In genomic region chr4:78720994-78721677, GRCh38 we compare ENCODE assay signal across 1 cellular context.
TF ChIP-seq lines count a peak whose summit lies in the region.

No MANE protein-coding gene starts in this region.

TF ChIP-seq in K562, 482 proteins besides CTCF, POLR2A, EP300 and RAD21 (continued from another document):
- TF ChIP-seq BACH1 (tag; IDR thresholded peaks at IDR 0.05) (peak; percentile 71), SMARCC2 (IDR thresholded peaks at IDR 0.05; ENCODE audit: low read depth) (peak; percentile 81), ZNF253 (CRISPR knock-in tag; conservative IDR thresholded peaks at IDR 0.05) (no peak), TARDBP (IDR thresholded peaks at IDR 0.05) (no peak), RBM25 (IDR thresholded peaks at IDR 0.05; ENCODE audit: low read depth, low read length, severe bottlenecking) (no peak), HBP1 (CRISPR knock-in tag; IDR thresholded peaks at IDR 0.05) (peak; percentile 44; the same call in 1 of the 2 replicates), ZNF668 (CRISPR knock-in tag; IDR thresholded peaks at IDR 0.05) (peak; percentile 48; the same call in 1 of the 2 replicates), TEAD2 (tag; IDR thresholded peaks at IDR 0.05) (no peak), RAD51 (IDR thresholded peaks at IDR 0.05; ENCODE audit: borderline replicate concordance, low read depth) (no peak), WHSC1 (IDR thresholded peaks at IDR 0.05; ENCODE audit: low read length) (no peak), POLR2AphosphoS2 (IDR thresholded peaks at IDR 0.05; ENCODE audit: low read length) (no peak; the same call in 1 of the 2 replicates), ZNF324 (CRISPR knock-in tag; IDR thresholded peaks at IDR 0.05) (no peak), GATAD2A (IDR thresholded peaks at IDR 0.05) (peak; percentile 93), LEF1 (IDR thresholded peaks at IDR 0.05) (peak; percentile 92), ATF7 (IDR thresholded peaks at IDR 0.05) (peak; percentile 71), ZNF124 (CRISPR knock-in tag; IDR thresholded peaks at IDR 0.05) (no peak), ZFP36 (IDR thresholded peaks at IDR 0.05; ENCODE audit: low read depth, low read length, partially characterized antibody) (peak; percentile 11), PHB2 (IDR thresholded peaks at IDR 0.05; ENCODE audit: low read depth) (0 out of 2 replicates have a peak, but pooled peaks have one; percentile 21), HDAC1 (IDR thresholded peaks at IDR 0.05) (peak in 1 of 2 experiments; percentile 78; a peak in 2 of 4 replicates), ZSCAN32 (CRISPR knock-in tag; IDR thresholded peaks at IDR 0.05) (no peak), LARP7 (IDR thresholded peaks at IDR 0.05) (no peak), MED1 (CRISPR knock-in tag; IDR thresholded peaks at IDR 0.05; ENCODE audit: borderline replicate concordance) (no peak), ZNF449 (CRISPR knock-in tag; IDR thresholded peaks at IDR 0.05) (peak; percentile 19; the same call in 1 of the 2 replicates), U2AF1 (optimal IDR thresholded peaks at IDR 0.05; ENCODE audit: low read depth, low read length) (no peak), ZNF707 (CRISPR knock-in tag; conservative IDR thresholded peaks at IDR 0.05) (no peak), RCOR1 (IDR thresholded peaks at IDR 0.05; ENCODE audit: borderline replicate concordance in 1 of 2, low read depth in 2 of 2, low read length in 2 of 2) (peak in 1 of 2 experiments; percentile 92; a peak in 3 of 4 replicates), SMAD2 (IDR thresholded peaks at IDR 0.05; ENCODE audit: low read depth, low read length) (no peak), CBFB (CRISPR knock-in tag; IDR thresholded peaks at IDR 0.05) (no peak), KDM1A (IDR thresholded peaks at IDR 0.05) (peak; percentile 87 to 90), MCM3 (IDR thresholded peaks at IDR 0.05) (no peak), TEAD4 (IDR thresholded peaks at IDR 0.05; ENCODE audit: low read length) (peak; percentile 77), TEAD4 (CRISPR knock-in tag; IDR thresholded peaks at IDR 0.05; ENCODE audit: borderline replicate concordance) (no peak), FOXK1 (CRISPR knock-in tag; IDR thresholded peaks at IDR 0.05; ENCODE audit: borderline replicate concordance) (no peak), GTF2A2 (tag; IDR thresholded peaks at IDR 0.05) (peak; percentile 52; the same call in 1 of the 2 replicates), POLR3A (IDR thresholded peaks at IDR 0.05; ENCODE audit: borderline replicate concordance, extremely low read depth, insufficient read depth, insufficient read length) (no peak)
- TF ChIP-seq, protein P1, sequence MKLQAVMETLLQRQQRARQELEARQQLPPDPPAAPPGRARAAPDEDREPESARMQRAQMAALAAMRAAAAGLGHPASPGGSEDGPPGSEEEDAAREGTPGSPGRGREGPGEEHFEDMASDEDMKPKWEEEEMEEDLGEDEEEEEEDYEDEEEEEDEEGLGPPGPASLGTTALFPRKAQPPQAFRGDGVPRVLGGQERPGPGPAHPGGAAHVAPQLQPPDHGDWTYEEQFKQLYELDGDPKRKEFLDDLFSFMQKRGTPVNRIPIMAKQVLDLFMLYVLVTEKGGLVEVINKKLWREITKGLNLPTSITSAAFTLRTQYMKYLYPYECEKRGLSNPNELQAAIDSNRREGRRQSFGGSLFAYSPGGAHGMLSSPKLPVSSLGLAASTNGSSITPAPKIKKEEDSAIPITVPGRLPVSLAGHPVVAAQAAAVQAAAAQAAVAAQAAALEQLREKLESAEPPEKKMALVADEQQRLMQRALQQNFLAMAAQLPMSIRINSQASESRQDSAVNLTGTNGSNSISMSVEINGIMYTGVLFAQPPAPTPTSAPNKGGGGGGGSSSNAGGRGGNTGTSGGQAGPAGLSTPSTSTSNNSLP (IDR thresholded peaks at IDR 0.05; ENCODE audit: borderline replicate concordance, low read depth, low read length): peak; percentile 66; the same call in 1 of the 2 replicates
